Comparison of ENCODE assay signal across 1 cellular context in the genomic region with DNA sequence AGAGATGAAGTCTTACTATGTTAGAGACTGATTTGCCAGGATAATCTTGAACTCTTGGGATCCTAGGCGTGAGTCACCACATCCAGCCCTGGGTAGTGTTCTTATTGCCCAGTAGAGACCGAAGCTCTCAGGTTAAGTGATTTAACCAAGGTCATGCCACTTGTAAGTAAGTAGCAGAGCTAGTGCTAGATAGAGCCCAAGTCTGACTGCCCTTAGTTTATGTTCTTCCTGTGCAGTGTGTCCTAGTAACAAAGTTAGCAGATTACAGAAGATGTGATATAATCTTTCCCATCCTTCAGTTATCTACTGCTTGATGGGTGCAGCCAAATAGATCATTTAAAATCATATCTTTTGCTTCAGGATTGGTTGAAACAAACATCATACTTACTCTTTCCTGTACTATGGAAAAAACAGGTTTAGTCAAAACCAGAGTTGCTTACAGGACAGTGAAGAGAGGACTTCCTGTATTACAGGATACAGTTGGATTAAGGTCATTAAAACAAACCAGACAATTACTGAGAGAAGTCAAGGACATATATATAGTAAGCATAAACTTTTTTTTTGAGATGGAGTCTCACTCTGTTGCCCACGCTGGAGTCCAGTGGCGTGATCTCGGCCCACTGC.
TF ChIP-seq lines count a peak whose summit lies in the region.

No MANE protein-coding gene starts in this region.

TF ChIP-seq in GM12878, 131 proteins besides CTCF, POLR2A, EP300 and RAD21:
- TF ChIP-seq ZNF24 (IDR thresholded peaks at IDR 0.05) (no peak), ASH2L (IDR thresholded peaks at IDR 0.05; ENCODE audit: borderline replicate concordance, low read depth) (no peak), ZSCAN29 (IDR thresholded peaks at IDR 0.05) (no peak), HDAC6 (IDR thresholded peaks at IDR 0.05; ENCODE audit: unreplicated experiment) (no peak), PAX5 (IDR thresholded peaks at IDR 0.05; ENCODE audit: borderline replicate concordance, low read depth, low read length) (no peak), CBFB (IDR thresholded peaks at IDR 0.05; ENCODE audit: low read depth) (no peak), ZBTB11 (CRISPR knock-in tag; IDR thresholded peaks at IDR 0.05) (no peak), BHLHE40 (IDR thresholded peaks at IDR 0.05; ENCODE audit: borderline replicate concordance in 1 of 2, low read depth in 2 of 2, low read length in 1 of 2) (no peak), CREB1 (IDR thresholded peaks at IDR 0.05; ENCODE audit: low read depth) (no peak), IRF5 (IDR thresholded peaks at IDR 0.05; ENCODE audit: borderline replicate concordance) (no peak), CBX3 (IDR thresholded peaks at IDR 0.05; ENCODE audit: borderline replicate concordance, low read depth) (no peak), SMC3 (IDR thresholded peaks at IDR 0.05; ENCODE audit: borderline replicate concordance, low read length) (no peak)
- TF ChIP-seq, protein P1, sequence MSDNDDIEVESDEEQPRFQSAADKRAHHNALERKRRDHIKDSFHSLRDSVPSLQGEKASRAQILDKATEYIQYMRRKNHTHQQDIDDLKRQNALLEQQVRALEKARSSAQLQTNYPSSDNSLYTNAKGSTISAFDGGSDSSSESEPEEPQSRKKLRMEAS (IDR thresholded peaks at IDR 0.05; ENCODE audit: low read depth, low read length), result no peak
- TF ChIP-seq, protein P2, sequence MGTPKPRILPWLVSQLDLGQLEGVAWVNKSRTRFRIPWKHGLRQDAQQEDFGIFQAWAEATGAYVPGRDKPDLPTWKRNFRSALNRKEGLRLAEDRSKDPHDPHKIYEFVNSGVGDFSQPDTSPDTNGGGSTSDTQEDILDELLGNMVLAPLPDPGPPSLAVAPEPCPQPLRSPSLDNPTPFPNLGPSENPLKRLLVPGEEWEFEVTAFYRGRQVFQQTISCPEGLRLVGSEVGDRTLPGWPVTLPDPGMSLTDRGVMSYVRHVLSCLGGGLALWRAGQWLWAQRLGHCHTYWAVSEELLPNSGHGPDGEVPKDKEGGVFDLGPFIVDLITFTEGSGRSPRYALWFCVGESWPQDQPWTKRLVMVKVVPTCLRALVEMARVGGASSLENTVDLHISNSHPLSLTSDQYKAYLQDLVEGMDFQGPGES (IDR thresholded peaks at IDR 0.05), result no peak
TF ChIP-seq in GM12878: peak in this region for 0.
